Comparison of ENCODE assay signal across 8 cellular contexts in the genomic region with DNA sequence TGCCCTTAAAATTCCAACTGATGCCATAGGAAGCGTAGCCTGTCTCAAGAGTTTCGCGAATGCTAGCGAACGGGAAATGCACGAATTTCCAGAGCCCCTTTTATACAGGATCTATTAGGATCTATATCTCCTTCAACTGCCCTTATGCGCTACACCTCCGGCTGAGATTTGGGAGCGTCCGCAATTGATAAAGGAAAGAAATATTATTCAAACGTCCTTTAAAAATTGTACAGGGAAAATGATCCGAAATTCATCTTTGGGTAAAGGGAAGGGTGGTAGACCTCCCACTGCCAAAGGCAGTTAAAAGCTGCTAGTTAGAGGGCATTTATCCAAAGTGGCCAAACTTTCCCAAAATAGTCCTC. TPM values are rescaled to one million over a fixed set of nuclear protein-coding genes. Genes with fewer than 3 reads are reported as not detected.
A peak's percentile ranks its signal among the peaks of the same experiment; 100 is the strongest.
DNase-seq lines count a peak whose midpoint lies in the region; ATAC-seq, FAIRE-seq and TF ChIP-seq lines count a peak whose summit lies in the region.

No MANE protein-coding gene starts in this region.

- POLR2A ChIA-PET in CD4-positive, alpha-beta T cell (lab: Charles Lee), result interaction anchor here (0.8 to 5.5 kb wide), 15 partner anchors 11 to 758 kb away, joined by 3 to 111 read pairs (median 4); a partner anchor contains a TSS
- POLR2A ChIA-PET in endothelial cell of umbilical vein (lab: Charles Lee) (no interaction called here), RWPE1 (lab: Yijun Ruan, JAX; ENCODE audit: low non-redundant PET) (no interaction called here)

- dilution Hi-C loops in endothelial cell of umbilical vein (cut with MboI; ENCODE audit: extremely low pct_ligation_motif_present, low sequenced_read_pairs), result no loop called here

- H4K20me1 ChIP-seq in endothelial cell of umbilical vein (replicated peaks; ENCODE audit: control insufficient read depth, extremely low read depth, insufficient read depth, low read length), result no peaks in the 10 kb centered on the region

- peak overlapping the region; percentile 89 for H3K27ac ChIP-seq in CD4-positive, alpha-beta T cell (ENCODE audit: low read depth, low read length)
- H3K27ac ChIP-seq in endothelial cell of umbilical vein (ENCODE audit: insufficient read depth, low read depth, low read length) (no peak overlapping the region), neutrophil (no peak overlapping the region), RWPE1 (no peak overlapping the region)

- peak overlapping the region; percentile 100 for H3K4me3 Mint-ChIP-seq in CD4-positive, alpha-beta T cell

- H3K36me3 Mint-ChIP-seq in CD4-positive, alpha-beta T cell (ENCODE audit: low read depth), result peaks cover 41% of the 10 kb centered on the region

- peak overlapping the region; percentile 100 for H3K4me2 ChIP-seq in endothelial cell of umbilical vein (ENCODE audit: insufficient read depth, low read length)

- H3K4me1 ChIP-seq in NT2/D1 (ENCODE audit: insufficient read depth, insufficient read length) (no peaks in the 10 kb centered on the region), endothelial cell of umbilical vein (ENCODE audit: control insufficient read depth, extremely low read depth, insufficient read depth, low read length) (peaks cover 20% of the 10 kb centered on the region), neutrophil (ENCODE audit: control insufficient read depth in 1 of 2, insufficient read depth in 1 of 2, low read depth in 1 of 2, low read length in 1 of 2) (peaks cover 23 to 44% of the 10 kb centered on the region in 2 experiments)

- peak; percentile 28 for FAIRE-seq in endothelial cell of umbilical vein (lab: Jason Lieb, UNC)

- no peaks in the 10 kb centered on the region for H3K9me3 ChIP-seq in CD4-positive, alpha-beta T cell (ENCODE audit: control insufficient read depth, low read length)
- H3K9me3 ChIP-seq in NT2/D1 (ENCODE audit: insufficient read depth, low read length) (no peaks in the 10 kb centered on the region), endothelial cell of umbilical vein (replicated peaks; ENCODE audit: control insufficient read depth, insufficient read depth, low read length) (no peaks in the 10 kb centered on the region), neutrophil (no peaks in the 10 kb centered on the region)

- H3K4me3 ChIP-seq in NT2/D1 (ENCODE audit: insufficient read length, low read depth) (peak overlapping the region; percentile 52), endothelial cell of umbilical vein (replicated peaks in 1 of 3; ENCODE audit: insufficient read depth in 1 of 3, low read depth in 1 of 3, low read length in 3 of 3) (peak overlapping the region; percentile 88 to 98 (median 94)), neutrophil (ENCODE audit: low read depth in 1 of 2, low read length in 1 of 2) (peak overlapping the region; percentile 60 to 66)

- TF ChIP-seq CTCF in CD4-positive, alpha-beta T cell (IDR thresholded peaks at IDR 0.05), result no peak
- TF ChIP-seq CTCF in endothelial cell of umbilical vein (IDR thresholded peaks at IDR 0.05; ENCODE audit: extremely low read depth in 1 of 2, insufficient read depth in 1 of 2, low read depth in 1 of 2, low read length in 2 of 2) (no peak), neutrophil (IDR thresholded peaks at IDR 0.05) (no peak), RWPE1 (conservative IDR thresholded peaks at IDR 0.05; ENCODE audit: low read depth) (no peak)

- H2AFZ ChIP-seq in endothelial cell of umbilical vein (ENCODE audit: low read depth, low read length), result peak overlapping the region; percentile 97

- H3K9ac ChIP-seq in NT2/D1 (ENCODE audit: insufficient read length, low read depth) (peak overlapping the region; percentile 42), endothelial cell of umbilical vein (replicated peaks; ENCODE audit: extremely low read depth, insufficient read depth, low read length) (peak overlapping the region; percentile 57)

- intact Hi-C loops in CD4-positive, alpha-beta T cell (cut with DNase I, micrococcal nuclease), result loop anchor here (5.0 to 10.0 kb wide), 4 partner anchors 64 to 824 kb away; a partner anchor contains a TSS
- intact Hi-C loops in endothelial cell of umbilical vein (cut with micrococcal nuclease), result loop anchor here (1.0 to 10.0 kb wide), 8 partner anchors 159 to 827 kb away; a partner anchor contains a TSS
- intact Hi-C loops in posterior vena cava (cut with DNase I), result no loop called here

- TF ChIP-seq POLR2A in endothelial cell of umbilical vein (IDR thresholded peaks at IDR 0.05; ENCODE audit: low read depth, low read length), result no peak

- CTCF ChIA-PET in CD4-positive, alpha-beta T cell (lab: Charles Lee), result no interaction called here
- CTCF ChIA-PET in endothelial cell of umbilical vein (lab: Charles Lee) (interaction anchor here (0.6 to 1.7 kb wide), 12 partner anchors 9 to 822 kb away, joined by 3 to 12 read pairs (median 3); no protein-coding TSS in a partner anchor), RWPE1 (lab: Yijun Ruan, JAX) (interaction anchor here (0.6 to 1.0 kb wide), 2 partner anchors 14 to 799 kb away, joined by 3 to 5 read pairs; no protein-coding TSS in a partner anchor)

- BruUV-seq in endothelial cell of umbilical vein (replicated peaks; lab: Mats Ljungman, UMichigan), result TSS peak; percentile 19

- H3K27ac Mint-ChIP-seq in CD4-positive, alpha-beta T cell, result peak overlapping the region; percentile 99

- H3K27me3 ChIP-seq in CD4-positive, alpha-beta T cell (ENCODE audit: control insufficient read depth, insufficient read depth, low read length), result no peaks in the 10 kb centered on the region
- H3K27me3 ChIP-seq in NT2/D1 (ENCODE audit: insufficient read depth, insufficient read length) (peaks cover 56% of the 10 kb centered on the region), endothelial cell of umbilical vein (ENCODE audit: control insufficient read depth in 2 of 2, insufficient read depth in 2 of 2, low read length in 2 of 2) (no peaks in the 10 kb centered on the region), neutrophil (peaks cover 100% of the 10 kb centered on the region)

- H3K79me2 ChIP-seq in endothelial cell of umbilical vein (ENCODE audit: control insufficient read depth, insufficient read depth, low read length), result peaks cover 14% of the 10 kb centered on the region

- ATAC-seq in CD4-positive, alpha-beta T cell (ENCODE audit: poor library complexity), result no peak

- H3K4me1 Mint-ChIP-seq in CD4-positive, alpha-beta T cell (ENCODE audit: low read depth), result peaks cover 67% of the 10 kb centered on the region

- peaks cover 8% of the 10 kb centered on the region for H3K27me3 Mint-ChIP-seq in CD4-positive, alpha-beta T cell

- H3K9me3 Mint-ChIP-seq in CD4-positive, alpha-beta T cell, result no peaks in the 10 kb centered on the region

- H3K9me1 ChIP-seq in endothelial cell of umbilical vein (replicated peaks; ENCODE audit: control insufficient read depth, extremely low read depth, insufficient read depth, low read length), result no peaks in the 10 kb centered on the region

- no peak for DNase-seq in CD4-positive, alpha-beta T cell
- DNase-seq in NT2/D1 (ENCODE audit: low read depth, low spot score) (no peak), endothelial cell of umbilical vein (ENCODE audit: low read depth, low spot score) (no peak), posterior vena cava (ENCODE audit: low spot score) (no peak), RWPE1 (ENCODE audit: low spot score) (no peak), DMS153 (lab: John Stamatoyannopoulos, UW) (no peak), activated gamma-delta T cell (lab: John Stamatoyannopoulos, UW) (no peak)

- H3K36me3 ChIP-seq in NT2/D1 (ENCODE audit: insufficient read depth, insufficient read length, low read length) (no peaks in the 10 kb centered on the region), endothelial cell of umbilical vein (ENCODE audit: control insufficient read depth in 2 of 2, extremely low read depth in 1 of 2, insufficient read depth in 2 of 2, low read length in 2 of 2) (no peaks in the 10 kb centered on the region), neutrophil (no peaks in the 10 kb centered on the region)

TF ChIP-seq in endothelial cell of umbilical vein, 7 proteins besides CTCF, POLR2A, EP300 and RAD21:
- TF ChIP-seq GATA2 (IDR thresholded peaks at IDR 0.05; ENCODE audit: insufficient read depth, insufficient read length, low read depth, low read length) (no peak), FOS (IDR thresholded peaks at IDR 0.05; ENCODE audit: borderline replicate concordance, insufficient read depth, low read length) (no peak), EZH2 (IDR thresholded peaks at IDR 0.05; ENCODE audit: borderline replicate concordance, low read depth, low read length, severe bottlenecking) (no peak)
- TF ChIP-seq, protein P1, sequence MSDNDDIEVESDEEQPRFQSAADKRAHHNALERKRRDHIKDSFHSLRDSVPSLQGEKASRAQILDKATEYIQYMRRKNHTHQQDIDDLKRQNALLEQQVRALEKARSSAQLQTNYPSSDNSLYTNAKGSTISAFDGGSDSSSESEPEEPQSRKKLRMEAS (IDR thresholded peaks at IDR 0.05; ENCODE audit: insufficient read depth, insufficient read length), result no peak
TF ChIP-seq in endothelial cell of umbilical vein: peak in this region for 0.

RNA-seq across cellular contexts. Expression of a gene that starts 0.6 kb away (rescaled TPM):
- total RNA-seq in CD4-positive, alpha-beta T cell, result 10 to 100 TPM; 31.6 to 35.0 TPM
- total RNA-seq in endothelial cell of umbilical vein (15.9 and 16.4 TPM in 2 replicates), posterior vena cava (10 to 100 TPM; 10.0 to 11.2 TPM)
- 4.5 and 4.8 TPM in 2 replicates for polyA plus RNA-seq in endothelial cell of umbilical vein
- polyA plus RNA-seq in endothelial cell of umbilical vein (2011; cell fraction: cytosol; rRNA removed), result 6.5 and 6.6 TPM in 2 replicates
- 11.7 and 11.8 TPM in 2 replicates for polyA plus RNA-seq in endothelial cell of umbilical vein (2011; cell fraction: nucleus; rRNA removed)
- polyA plus RNA-seq in endothelial cell of umbilical vein (2012), result 4.0 and 6.2 TPM in 2 replicates
- polyA minus RNA-seq in endothelial cell of umbilical vein, result 29.7 and 29.8 TPM in 2 replicates
- not detected for polyA minus RNA-seq in endothelial cell of umbilical vein (2011; cell fraction: cytosol; rRNA and poly(A)+ RNA removed)
- 66.3 and 86.1 TPM in 2 replicates for polyA minus RNA-seq in endothelial cell of umbilical vein (2011; cell fraction: nucleus; rRNA and poly(A)+ RNA removed)

Comparison
In these comparisons a context has a peak if more than half of its experiments do, and no peak if none do; other contexts are left out.
1. intact Hi-C loops: an anchor here in CD4-positive, alpha-beta T cell (5.0 to 10.0 kb wide) and endothelial cell of umbilical vein (1.0 to 10.0 kb wide); none called in posterior vena cava.